In genomic region chr7:73718905-73719805, GRCh38 we compare ENCODE assay signal across 8 cellular contexts. TPM values are rescaled to one million over a fixed set of nuclear protein-coding genes. Genes with fewer than 3 reads are reported as not detected.
DNase-seq lines count a peak whose midpoint lies in the region; ATAC-seq and TF ChIP-seq lines count a peak whose summit lies in the region.

Gene STX1A (minus strand): TSS chr7:73719669. CDS start chr7:73719631, 38 bp downstream.

- intact Hi-C loops in ovary (cut with DNase I) = no loop called here
- intact Hi-C loops in upper lobe of right lung (cut with DNase I) = no loop called here

- H3K36me3 ChIP-seq in SJCRH30 (no peaks in the 10 kb centered on the region), ovary (no peaks in the 10 kb centered on the region), upper lobe of right lung (no peaks in the 10 kb centered on the region)

- TF ChIP-seq CTCF in HL-60 (IDR thresholded peaks at IDR 0.05; ENCODE audit: insufficient read depth, low read length) = no peak
- TF ChIP-seq CTCF in ovary (IDR thresholded peaks at IDR 0.05) = no peak
- no peak for TF ChIP-seq CTCF in upper lobe of right lung (IDR thresholded peaks at IDR 0.05)

- H3K27ac ChIP-seq in HL-60 (replicated peaks) (no peak within 1 kb of the TSS), SJCRH30 (no peak within 1 kb of the TSS), ovary (no peak within 1 kb of the TSS), upper lobe of right lung (no peak within 1 kb of the TSS)

- H3K4me3 ChIP-seq in HL-60 (replicated peaks; ENCODE audit: insufficient read depth, low read length) (peak within 1 kb of the TSS; percentile 64), SJCRH30 (peak within 1 kb of the TSS; percentile 88), ovary (peak within 1 kb of the TSS; percentile 70), upper lobe of right lung (peak within 1 kb of the TSS; percentile 64)

- no peak for TF ChIP-seq EP300 in ovary (IDR thresholded peaks at IDR 0.05)

- H3K4me1 ChIP-seq in SJCRH30 = peaks cover 39% of the 10 kb centered on the region
- no peaks in the 10 kb centered on the region for H3K4me1 ChIP-seq in ovary (ENCODE audit: insufficient read depth)
- peaks cover 24% of the 10 kb centered on the region for H3K4me1 ChIP-seq in upper lobe of right lung

- no peak for TF ChIP-seq POLR2A in ovary (IDR thresholded peaks at IDR 0.05)

- 1 to 2% (median 1%) methylated on average over 44 to 95 of the region's 96 CpGs for WGBS in ovary, 3 donors

- H3K9me3 ChIP-seq in SJCRH30 (replicated peaks) (no peaks in the 10 kb centered on the region), ovary (no peaks in the 10 kb centered on the region), upper lobe of right lung (no peaks in the 10 kb centered on the region)

- ATAC-seq in GM19324 (IDR thresholded peaks at IDR 0.05; ENCODE audit: low FRiP score, unreplicated experiment) (peak; percentile 68), upper lobe of right lung (peak; percentile 94)

- DNase-seq in C1 segment of cervical spinal cord (lab: John Stamatoyannopoulos, UW) = peak in 11 of 14 donors; percentile 15 to 83 (median 49)
- peak in 1 of 2 experiments; percentile 42 for DNase-seq in HL-60 (ENCODE audit: low read depth in 1 of 2, low spot score in 1 of 2)
- peak; percentile 78 to 80 for DNase-seq in SJCRH30
- peak; percentile 74 for DNase-seq in activated naive CD4-positive, alpha-beta T cell treated with anti-CD3 and anti-CD28 coated beads, Interleukin-2, amount 50 U/mL, for 16 hours
- DNase-seq in glomerular endothelial cell (ENCODE audit: extremely low read depth, low read depth, low spot score) = no peak
- peak; percentile 55 to 82 (median 58) for DNase-seq in ovary
- DNase-seq in upper lobe of right lung = peak; percentile 87

- no peaks in the 10 kb centered on the region for H3K27me3 ChIP-seq in HL-60 (ENCODE audit: insufficient read depth, poor library complexity, severe bottlenecking)
- H3K27me3 ChIP-seq in SJCRH30 = no peaks in the 10 kb centered on the region
- no peaks in the 10 kb centered on the region for H3K27me3 ChIP-seq in ovary
- H3K27me3 ChIP-seq in upper lobe of right lung = no peaks in the 10 kb centered on the region

RNA-seq across cellular contexts. Expression of gene STX1A, which starts in this region (rescaled TPM):
- total RNA-seq in SJCRH30 (2014; rRNA removed; shearing (Covaris generic)) = 6.9 and 10.4 TPM in 2 replicates
- total RNA-seq in glomerular endothelial cell = 19.5 and 22.0 TPM in 2 replicates
- 10 to 100 TPM in 1 of 7 donors, 1 to 10 TPM in 6; 4.5 to 11.3 (median 6.4) TPM for total RNA-seq in ovary
- polyA plus RNA-seq in ovary = 1 to 10 TPM; 1.6 to 5.1 TPM
- 6.3 TPM for total RNA-seq in upper lobe of right lung
